Comparison of ENCODE assay signal across 16 cellular contexts in genomic region chr16:31188450-31189411, GRCh38. TPM values are rescaled to one million over a fixed set of nuclear protein-coding genes. Genes with fewer than 3 reads are reported as not detected.
DNase-seq lines count a peak whose midpoint lies in the region; ATAC-seq and TF ChIP-seq lines count a peak whose summit lies in the region.
"Had no signal": no experiment of that assay in that cellular context is flagged by ENCODE, and none has a peak within 500 bp of the region (broad histone marks: within the 10 kb centered on the region; RNA-seq: fewer than 3 reads in every experiment).

No MANE protein-coding gene starts in this region.

- no peaks in the 10 kb centered on the region for H3K4me1 ChIP-seq in PC-3 (ENCODE audit: insufficient read depth, low read length)

- peaks cover 91% of the 10 kb centered on the region for H3K36me3 ChIP-seq in PC-3 (ENCODE audit: low read depth, low read length)

- no peaks in the 10 kb centered on the region for H3F3A ChIP-seq in PC-3 (ENCODE audit: low read length, unreplicated experiment)

- H3K79me2 ChIP-seq in PC-3 (ENCODE audit: low read length) = peaks cover 39% of the 10 kb centered on the region

- no peaks in the 10 kb centered on the region for H3K9me3 Mint-ChIP-seq in stimulated activated naive CD8-positive, alpha-beta T cell treated with anti-CD3 and anti-CD28 coated beads, Interleukin-15, Interleukin-2, amounts not matched to agents 100 ng/mL and 50 ng/mL, for 24 hours
- no peaks in the 10 kb centered on the region for H3K9me3 Mint-ChIP-seq in activated CD8-positive, alpha-beta T cell treated with anti-CD3 and anti-CD28 coated beads, Interleukin-2, amount 10 ng/mL, durations not matched to agents 7 days and 5 days (ENCODE audit: insufficient read depth)
- H3K9me3 Mint-ChIP-seq in memory B cell = no peaks in the 10 kb centered on the region

- DNase-seq in stimulated activated naive CD8-positive, alpha-beta T cell treated with anti-CD3 and anti-CD28 coated beads, Interleukin-15, Interleukin-2, amounts not matched to agents 100 U/mL and 50 U/mL, for 24 hours = no peak
- DNase-seq in activated CD8-positive, alpha-beta T cell treated with anti-CD3 and anti-CD28 coated beads, Interleukin-2, amount 10 ng/mL, durations not matched to agents 7 days and 5 days = no peak
- DNase-seq in memory B cell (ENCODE audit: low spot score in 2 of 2) (no peak), GM10266 (ENCODE audit: extremely low spot score) (no peak), NCI-H128 (lab: John Stamatoyannopoulos, UW; ENCODE audit: unreplicated experiment) (no peak), PC-3 (no peak)
- DNase-seq: caudate nucleus; effector memory CD4-positive, alpha-beta T cell; Kasumi-1; psoas muscle; SHP77 treated with DMSO at 0.1 percent for 48 hours had no signal

- no peak overlapping the region for H3K27ac ChIP-seq in PC-3 (ENCODE audit: low read length)
- H3K27ac ChIP-seq: HL-60, psoas muscle had no signal

- POLR2A ChIA-PET in activated CD8-positive, alpha-beta T cell treated with anti-CD3 and anti-CD28 coated beads, Interleukin-2, amount 10 ng/mL, durations not matched to agents 7 days and 5 days (lab: Charles Lee) = interaction anchor here (1.0 to 3.2 kb wide), 7 partner anchors 9 to 271 kb away, joined by 3 to 34 read pairs (median 5); partner anchors contain the start of genes ARMC5, FUS and PYCARD
- POLR2A ChIA-PET in PC-3 (lab: Charles Lee; ENCODE audit: unreplicated experiment) = no interaction called here

- CTCF ChIA-PET in activated CD8-positive, alpha-beta T cell treated with anti-CD3 and anti-CD28 coated beads, Interleukin-2, amount 10 ng/mL, durations not matched to agents 7 days and 5 days (lab: Charles Lee) = interaction anchor here (1.3 kb wide), 2 partner anchors 13 to 47 kb away, joined by 3 to 4 read pairs; no protein-coding TSS in a partner anchor
- CTCF ChIA-PET in PC-3 (lab: Charles Lee) = no interaction called here

- intact Hi-C loops in PC-3 (cut with micrococcal nuclease) = no loop called here

- peaks cover 98% of the 10 kb centered on the region for H3K36me3 Mint-ChIP-seq in stimulated activated naive CD8-positive, alpha-beta T cell treated with anti-CD3 and anti-CD28 coated beads, Interleukin-15, Interleukin-2, amounts not matched to agents 100 ng/mL and 50 ng/mL, for 24 hours (ENCODE audit: low read depth)
- peaks cover 94% of the 10 kb centered on the region for H3K36me3 Mint-ChIP-seq in activated CD8-positive, alpha-beta T cell treated with anti-CD3 and anti-CD28 coated beads, Interleukin-2, amount 10 ng/mL, durations not matched to agents 7 days and 5 days (ENCODE audit: low read depth)
- H3K36me3 Mint-ChIP-seq in memory B cell = peaks cover 67% of the 10 kb centered on the region

- peak overlapping the region; percentile 34 for H3K27ac Mint-ChIP-seq in stimulated activated naive CD8-positive, alpha-beta T cell treated with anti-CD3 and anti-CD28 coated beads, Interleukin-15, Interleukin-2, amounts not matched to agents 100 ng/mL and 50 ng/mL, for 24 hours
- H3K27ac Mint-ChIP-seq in activated CD8-positive, alpha-beta T cell treated with anti-CD3 and anti-CD28 coated beads, Interleukin-2, amount 10 ng/mL, durations not matched to agents 7 days and 5 days = peak overlapping the region; percentile 56
- peak overlapping the region; percentile 86 for H3K27ac Mint-ChIP-seq in memory B cell

- H4K20me1 ChIP-seq in PC-3 (ENCODE audit: low read length) = peaks cover 71% of the 10 kb centered on the region

- H3K27me3 Mint-ChIP-seq in stimulated activated naive CD8-positive, alpha-beta T cell treated with anti-CD3 and anti-CD28 coated beads, Interleukin-15, Interleukin-2, amounts not matched to agents 100 ng/mL and 50 ng/mL, for 24 hours = no peaks in the 10 kb centered on the region
- H3K27me3 Mint-ChIP-seq in activated CD8-positive, alpha-beta T cell treated with anti-CD3 and anti-CD28 coated beads, Interleukin-2, amount 10 ng/mL, durations not matched to agents 7 days and 5 days (ENCODE audit: low read depth) = no peaks in the 10 kb centered on the region
- no peaks in the 10 kb centered on the region for H3K27me3 Mint-ChIP-seq in memory B cell

- no peaks in the 10 kb centered on the region for H3K9me2 ChIP-seq in PC-3 (replicated peaks; ENCODE audit: low read length)

- H3K9ac ChIP-seq in PC-3 (ENCODE audit: low read length) = no peak overlapping the region

- BruUV-seq in PC-3 (replicated peaks; lab: Mats Ljungman, UMichigan) = no TSS peak

- H2AFZ ChIP-seq in PC-3 (ENCODE audit: low read length) = no peak overlapping the region

- TF ChIP-seq CTCF in GM10266 (IDR thresholded peaks at IDR 0.05; ENCODE audit: control insufficient read depth, insufficient read depth, low read depth, missing control alignments) (no peak), PC-3 (conservative IDR thresholded peaks at IDR 0.05; ENCODE audit: low read depth, low read length) (no peak)

- peaks cover 90% of the 10 kb centered on the region for H3K4me1 Mint-ChIP-seq in stimulated activated naive CD8-positive, alpha-beta T cell treated with anti-CD3 and anti-CD28 coated beads, Interleukin-15, Interleukin-2, amounts not matched to agents 100 ng/mL and 50 ng/mL, for 24 hours (ENCODE audit: low read depth)
- peaks cover 85% of the 10 kb centered on the region for H3K4me1 Mint-ChIP-seq in activated CD8-positive, alpha-beta T cell treated with anti-CD3 and anti-CD28 coated beads, Interleukin-2, amount 10 ng/mL, durations not matched to agents 7 days and 5 days (ENCODE audit: low read depth)
- H3K4me1 Mint-ChIP-seq in memory B cell = peaks cover 41% of the 10 kb centered on the region

- no peaks in the 10 kb centered on the region for H3K9me3 ChIP-seq in PC-3 (ENCODE audit: low read length)
- H3K9me3 ChIP-seq: psoas muscle had no signal

- no peak overlapping the region for H3K4me2 ChIP-seq in PC-3 (ENCODE audit: low read length)

- H3K4me3 ChIP-seq in PC-3 (ENCODE audit: low read length) = no peak overlapping the region
- H3K4me3 ChIP-seq: psoas muscle had no signal

- H3K4me3 Mint-ChIP-seq in stimulated activated naive CD8-positive, alpha-beta T cell treated with anti-CD3 and anti-CD28 coated beads, Interleukin-15, Interleukin-2, amounts not matched to agents 100 ng/mL and 50 ng/mL, for 24 hours = peak overlapping the region; percentile 5
- no peak overlapping the region for H3K4me3 Mint-ChIP-seq in activated CD8-positive, alpha-beta T cell treated with anti-CD3 and anti-CD28 coated beads, Interleukin-2, amount 10 ng/mL, durations not matched to agents 7 days and 5 days
- no peak overlapping the region for H3K4me3 Mint-ChIP-seq in memory B cell

- no peak for ATAC-seq in stimulated activated naive CD8-positive, alpha-beta T cell treated with anti-CD3 and anti-CD28 coated beads, Interleukin-15, Interleukin-2, amounts not matched to agents 100 U/mL and 50 U/mL, for 24 hours
- ATAC-seq in activated CD8-positive, alpha-beta T cell treated with anti-CD3 and anti-CD28 coated beads, Interleukin-2, amount 10 ng/mL, durations not matched to agents 7 days and 5 days = no peak
- no peak for ATAC-seq in memory B cell (ENCODE audit: low read depth)
- ATAC-seq in GM19397 (IDR thresholded peaks at IDR 0.05; ENCODE audit: unreplicated experiment) = no peak
- ATAC-seq in PC-3 = no peak

- no peaks in the 10 kb centered on the region for H3K27me3 ChIP-seq in PC-3 (ENCODE audit: low read length)

RNA-seq across cellular contexts. Expression of gene FUS, which starts 8.8 kb away (rescaled TPM):
- 100 to 1,000 TPM; 536 to 569 TPM for total RNA-seq in activated CD8-positive, alpha-beta T cell treated with anti-CD3 and anti-CD28 coated beads, Interleukin-2, amount 10 ng/mL, durations not matched to agents 7 days and 5 days
- total RNA-seq in PC-3 (2014; rRNA removed) = 43.0 and 90.7 TPM in 2 replicates

RNA-seq across cellular contexts. Expression of gene PYCARD, which starts 13.8 kb away (rescaled TPM):
- 10 to 100 TPM; 97.7 to 99.5 TPM for total RNA-seq in activated CD8-positive, alpha-beta T cell treated with anti-CD3 and anti-CD28 coated beads, Interleukin-2, amount 10 ng/mL, durations not matched to agents 7 days and 5 days
- total RNA-seq in PC-3 (2014; rRNA removed) = 16.5 and 29.8 TPM in 2 replicates

RNA-seq across cellular contexts. Expression of gene TRIM72, which starts 25.2 kb away (rescaled TPM):
- not detected for total RNA-seq in activated CD8-positive, alpha-beta T cell treated with anti-CD3 and anti-CD28 coated beads, Interleukin-2, amount 10 ng/mL, durations not matched to agents 7 days and 5 days
- total RNA-seq in PC-3 (2014; rRNA removed) = not detected in 2 replicates
- total RNA-seq: activated CD8-positive, alpha-beta memory T cell treated with anti-CD3 and anti-CD28 coated beads for 36 hours had no signal

RNA-seq across cellular contexts. Expression of gene PYDC1, which starts 28.2 kb away (rescaled TPM):
- not detected for total RNA-seq in activated CD8-positive, alpha-beta T cell treated with anti-CD3 and anti-CD28 coated beads, Interleukin-2, amount 10 ng/mL, durations not matched to agents 7 days and 5 days
- not detected in 2 replicates for total RNA-seq in PC-3 (2014; rRNA removed)
- total RNA-seq: activated CD8-positive, alpha-beta memory T cell treated with anti-CD3 and anti-CD28 coated beads for 36 hours; mucosa of gallbladder; psoas muscle had no signal

RNA-seq across cellular contexts. Expression of gene PRSS36, which starts 38.9 kb away (rescaled TPM):
- 1 to 10 TPM in 1 of 2 experiments, under 1 TPM in 1; 0.95 to 1.3 TPM for total RNA-seq in activated CD8-positive, alpha-beta T cell treated with anti-CD3 and anti-CD28 coated beads, Interleukin-2, amount 10 ng/mL, durations not matched to agents 7 days and 5 days
- 0.51 TPM in 1 of 2 replicates, not detected in the other for total RNA-seq in PC-3 (2014; rRNA removed)

Comparison
In these comparisons a context has a peak if more than half of its experiments do, and no peak if none do; other contexts are left out.
1. H3K27ac Mint-ChIP-seq: peak in every context shown above with its lines; median percentile 86 in memory B cell; 56 in activated CD8-positive, alpha-beta T cell treated with anti-CD3 and anti-CD28 coated beads, Interleukin-2, amount 10 ng/mL, durations not matched to agents 7 days and 5 days; 34 in stimulated activated naive CD8-positive, alpha-beta T cell treated with anti-CD3 and anti-CD28 coated beads, Interleukin-15, Interleukin-2, amounts not matched to agents 100 ng/mL and 50 ng/mL, for 24 hours.